1 cellular context compared by ENCODE assay signal in genomic region chr15:65323071-65323511, GRCh38.
A peak's percentile ranks its signal among the peaks of the same experiment; 100 is the strongest.
TF ChIP-seq lines count a peak whose summit lies in the region.

No MANE protein-coding gene starts in this region.

TF ChIP-seq in K562, 482 proteins besides CTCF, POLR2A, EP300 and RAD21:
- no peak for TF ChIP-seq GTF2E2 (tag; IDR thresholded peaks at IDR 0.05)
- TF ChIP-seq KLF13 (tag; IDR thresholded peaks at IDR 0.05; ENCODE audit: borderline replicate concordance, low read depth) = no peak
- no peak for TF ChIP-seq SAFB (IDR thresholded peaks at IDR 0.05; ENCODE audit: borderline replicate concordance, low read depth, low read length)
- TF ChIP-seq TCF15 (CRISPR knock-in tag; IDR thresholded peaks at IDR 0.05) = no peak
- TF ChIP-seq ZNF121 (CRISPR knock-in tag; conservative IDR thresholded peaks at IDR 0.05) = peak; percentile 71
- no peak for TF ChIP-seq ZNF408 (CRISPR knock-in tag; IDR thresholded peaks at IDR 0.05; ENCODE audit: low read depth)
- TF ChIP-seq ZNF24 (IDR thresholded peaks at IDR 0.05) = 0 out of 2 replicates have a peak, but pooled peaks have one; percentile 32
- no peak for TF ChIP-seq NCOA1 (IDR thresholded peaks at IDR 0.05; ENCODE audit: low read depth)
- no peak for TF ChIP-seq ZNF280B (CRISPR knock-in tag; IDR thresholded peaks at IDR 0.05)
- TF ChIP-seq USF2 (CRISPR knock-in tag; IDR thresholded peaks at IDR 0.05) = no peak
- peak; percentile 53; the same call in 1 of the 2 replicates for TF ChIP-seq MAFK (IDR thresholded peaks at IDR 0.05; ENCODE audit: low read length)
- TF ChIP-seq ZNF184 (CRISPR knock-in tag; IDR thresholded peaks at IDR 0.05) = no peak
- no peak for TF ChIP-seq CREM (IDR thresholded peaks at IDR 0.05; ENCODE audit: low read depth)
- no peak for TF ChIP-seq CREB1 (IDR thresholded peaks at IDR 0.05)
- TF ChIP-seq CREB1 (CRISPR knock-in tag; IDR thresholded peaks at IDR 0.05) = no peak
- TF ChIP-seq NRF1 (conservative IDR thresholded peaks at IDR 0.05 in 1 of 2, IDR thresholded peaks at IDR 0.05 in 1 of 2) = no peak
- TF ChIP-seq ZNF217 (CRISPR knock-in tag; IDR thresholded peaks at IDR 0.05) = no peak
- TF ChIP-seq C11orf30 (IDR thresholded peaks at IDR 0.05; ENCODE audit: low read depth) = peak; percentile 76
- TF ChIP-seq HDAC8 (tag; IDR thresholded peaks at IDR 0.05) = no peak
- peak; percentile 54; the same call in 1 of the 2 replicates for TF ChIP-seq CTBP1 (IDR thresholded peaks at IDR 0.05; ENCODE audit: borderline replicate concordance)
- no peak for TF ChIP-seq HMBOX1 (IDR thresholded peaks at IDR 0.05)
- TF ChIP-seq ZBTB33 (CRISPR knock-in tag; IDR thresholded peaks at IDR 0.05) = no peak
- TF ChIP-seq THRA (IDR thresholded peaks at IDR 0.05) = no peak
- no peak for TF ChIP-seq THAP12 (CRISPR knock-in tag; IDR thresholded peaks at IDR 0.05)
- no peak for TF ChIP-seq ZNF740 (CRISPR knock-in tag; IDR thresholded peaks at IDR 0.05)
- TF ChIP-seq ZNF740 (tag; IDR thresholded peaks at IDR 0.05) = no peak
- TF ChIP-seq FOXJ2 (tag; IDR thresholded peaks at IDR 0.05) = no peak
- TF ChIP-seq SIN3B (IDR thresholded peaks at IDR 0.05; ENCODE audit: low read depth) = no peak
- TF ChIP-seq ZBTB26 (CRISPR knock-in tag; IDR thresholded peaks at IDR 0.05) = no peak
- peak; percentile 40; the same call in 1 of the 2 replicates for TF ChIP-seq NFE2 (IDR thresholded peaks at IDR 0.05; ENCODE audit: low read depth)
- no peak for TF ChIP-seq ARID3A (IDR thresholded peaks at IDR 0.05; ENCODE audit: borderline replicate concordance, low read depth, low read length)
- TF ChIP-seq PHF20 (IDR thresholded peaks at IDR 0.05; ENCODE audit: partially characterized antibody) = no peak
- no peak for TF ChIP-seq FOXK2 (conservative IDR thresholded peaks at IDR 0.05 in 1 of 2, IDR thresholded peaks at IDR 0.05 in 1 of 2; ENCODE audit: low read depth in 2 of 2)
- no peak for TF ChIP-seq MNT (conservative IDR thresholded peaks at IDR 0.05)
- TF ChIP-seq ZKSCAN8 (CRISPR knock-in tag; IDR thresholded peaks at IDR 0.05) = no peak
- no peak for TF ChIP-seq LCOR (CRISPR knock-in tag; IDR thresholded peaks at IDR 0.05)
- no peak for TF ChIP-seq ZNF347 (CRISPR knock-in tag; IDR thresholded peaks at IDR 0.05; ENCODE audit: low read depth)
- no peak for TF ChIP-seq SREBF2 (CRISPR knock-in tag; IDR thresholded peaks at IDR 0.05)
- TF ChIP-seq MEF2D (tag; conservative IDR thresholded peaks at IDR 0.05; ENCODE audit: low read depth) = no peak
- TF ChIP-seq EZH2 (IDR thresholded peaks at IDR 0.05; ENCODE audit: borderline replicate concordance, low read depth, low read length) = no peak
- peak; percentile 85 for TF ChIP-seq ZNF316 (IDR thresholded peaks at IDR 0.05)
- TF ChIP-seq ZFP1 (CRISPR knock-in tag; IDR thresholded peaks at IDR 0.05) = no peak
- TF ChIP-seq TCF7L2 (IDR thresholded peaks at IDR 0.05; ENCODE audit: low read depth, low read length) = no peak
- no peak for TF ChIP-seq FOSL1 (tag; conservative IDR thresholded peaks at IDR 0.05)
- TF ChIP-seq MAFF (IDR thresholded peaks at IDR 0.05; ENCODE audit: low read length) = peak; percentile 32; the same call in 1 of the 2 replicates
- TF ChIP-seq VEZF1 (CRISPR knock-in tag; IDR thresholded peaks at IDR 0.05) = peak; percentile 23; the same call in 1 of the 2 replicates
- peak; percentile 79 for TF ChIP-seq NFIC (IDR thresholded peaks at IDR 0.05)
- peak; percentile 87 for TF ChIP-seq MAFG (tag; conservative IDR thresholded peaks at IDR 0.05)
